Comparison of ENCODE assay signal across 34 cellular contexts in the genomic region with DNA sequence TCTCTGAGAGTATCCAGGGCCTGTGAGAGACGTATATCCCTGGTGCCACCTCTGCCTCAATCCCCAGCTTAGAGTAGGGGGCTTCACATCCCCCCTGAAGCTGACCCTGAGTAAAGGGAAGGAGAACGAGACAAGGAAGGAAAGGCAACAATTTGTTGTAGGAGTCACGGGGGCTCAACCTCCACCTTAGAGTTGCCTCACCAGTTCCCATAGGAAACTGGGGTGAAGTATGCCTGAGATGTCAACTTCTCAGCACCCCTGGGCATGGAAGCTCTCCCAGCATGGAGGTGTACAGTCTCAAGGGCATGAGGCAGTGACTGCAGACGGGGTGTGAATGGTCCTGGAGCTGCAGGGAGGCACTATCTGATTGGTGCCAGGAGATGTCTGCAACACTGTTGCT. TPM values are rescaled to one million over a fixed set of nuclear protein-coding genes. Genes with fewer than 3 reads are reported as not detected.
DNase-seq lines count a peak whose midpoint lies in the region; ATAC-seq and TF ChIP-seq lines count a peak whose summit lies in the region.
"Had no signal": no experiment of that assay in that cellular context is flagged by ENCODE, and none has a peak within 500 bp of the region (broad histone marks: within the 10 kb centered on the region; RNA-seq: fewer than 3 reads in every experiment).

No MANE protein-coding gene starts in this region.

- no peak overlapping the region for H3K56ac ChIP-seq in IMR-90 (ENCODE audit: extremely low read depth, insufficient read depth, low read length)

- POLR2A ChIA-PET in IMR-90 (lab: Charles Lee; ENCODE audit: unreplicated experiment): no interaction called here

- H3K27ac Mint-ChIP-seq in nephron (peak overlapping the region in 2 of 3 experiments; percentile 33 to 68), osteocyte (ENCODE audit: unreplicated experiment) (no peak overlapping the region)
- H3K27ac Mint-ChIP-seq in activated naive CD8-positive, alpha-beta T cell treated with anti-CD3 and anti-CD28 coated beads for 36 hours: no peak overlapping the region
- H3K27ac Mint-ChIP-seq: B cell; CD14-positive monocyte; CD4-positive, alpha-beta memory T cell; CD4-positive, alpha-beta T cell; CD4-positive, CD25-positive, alpha-beta regulatory T cell; CD8-positive, alpha-beta memory T cell; CD8-positive, alpha-beta T cell had no signal

- no peak for TF ChIP-seq EP300 in esophagus muscularis mucosa (IDR thresholded peaks at IDR 0.05)

- no peak overlapping the region for H3K4me2 ChIP-seq in IMR-90 (ENCODE audit: low read depth, low read length)
- H3K4me2 ChIP-seq: A549; BLaER1; BLaER1 treated with 17β-estradiol and CSF1 and Interleukin-3, amounts not matched to agents 10 nM and 100 nM had no signal

- intact Hi-C loops in IMR-90 (cut with micrococcal nuclease) (no loop called here), esophagus muscularis mucosa (cut with DNase I) (no loop called here)

- BruUV-seq in IMR-90 (replicated peaks; lab: Mats Ljungman, UMichigan): no TSS peak

- peaks cover 3% of the 10 kb centered on the region; the same call in 1 of the 2 replicates for H3K9me1 ChIP-seq in IMR-90 (ENCODE audit: insufficient read depth, low read length)

- peaks cover 0 to 2% of the 10 kb centered on the region in 2 experiments; a peak in 2 of 4 replicates for H3K79me1 ChIP-seq in IMR-90 (ENCODE audit: low read depth in 1 of 2, low read length in 2 of 2)

- no peak overlapping the region for H4K91ac ChIP-seq in IMR-90 (ENCODE audit: insufficient read depth, low read depth, low read length)

- no peak overlapping the region for H3K4ac ChIP-seq in IMR-90 (ENCODE audit: low read depth, low read length)

- H3K36me3 ChIP-seq in IMR-90 (ENCODE audit: control insufficient read depth, insufficient read depth, low read length): peaks cover 16% of the 10 kb centered on the region
- H3K36me3 ChIP-seq in esophagus muscularis mucosa: no peaks in the 10 kb centered on the region
- no peaks in the 10 kb centered on the region for H3K36me3 ChIP-seq in effector memory CD4-positive, alpha-beta T cell (ENCODE audit: control insufficient read depth, insufficient read depth, low read length)
- H3K36me3 ChIP-seq: BLaER1; BLaER1 treated with 17β-estradiol and CSF1 and Interleukin-3, amounts not matched to agents 10 nM and 100 nM had no signal

- H2BK15ac ChIP-seq in IMR-90 (ENCODE audit: low read depth, low read length): no peak overlapping the region

- H4K8ac ChIP-seq in IMR-90 (ENCODE audit: low read depth in 2 of 2, low read length in 2 of 2): no peak overlapping the region

- H3K14ac ChIP-seq in IMR-90 (replicated peaks; ENCODE audit: low read depth, low read length): no peak overlapping the region

- H3K4me1 Mint-ChIP-seq in nephron (peaks cover 27% of the 10 kb centered on the region), osteocyte (ENCODE audit: unreplicated experiment) (no peaks in the 10 kb centered on the region)
- no peaks in the 10 kb centered on the region for H3K4me1 Mint-ChIP-seq in activated naive CD8-positive, alpha-beta T cell treated with anti-CD3 and anti-CD28 coated beads for 36 hours
- H3K4me1 Mint-ChIP-seq: B cell; CD14-positive monocyte; CD4-positive, alpha-beta memory T cell; CD4-positive, CD25-positive, alpha-beta regulatory T cell; CD8-positive, alpha-beta memory T cell had no signal

- H3K9me3 ChIP-seq in IMR-90 (ENCODE audit: control insufficient read depth, insufficient read depth, low read length) (no peaks in the 10 kb centered on the region), esophagus muscularis mucosa (no peaks in the 10 kb centered on the region)
- no peaks in the 10 kb centered on the region for H3K9me3 ChIP-seq in effector memory CD4-positive, alpha-beta T cell (ENCODE audit: control insufficient read depth, low read length)
- H3K9me3 ChIP-seq: A549, BE2C, BLaER1, Caco-2 had no signal

- H2BK5ac ChIP-seq in IMR-90 (ENCODE audit: low read depth, low read length, poor library complexity, severe bottlenecking): no peak overlapping the region

- no peak overlapping the region for H3K9ac ChIP-seq in IMR-90 (ENCODE audit: low read depth, low read length)
- H3K9ac ChIP-seq: BLaER1; BLaER1 treated with 17β-estradiol and CSF1 and Interleukin-3, amounts not matched to agents 10 nM and 100 nM had no signal

- CTCF ChIA-PET in IMR-90 (lab: Yijun Ruan, JAX): no interaction called here

- H3K27ac ChIP-seq in IMR-90 (ENCODE audit: insufficient read depth, low read length) (no peak overlapping the region), esophagus muscularis mucosa (replicated peaks in 1 of 4) (no peak overlapping the region)
- H3K27ac ChIP-seq in effector memory CD4-positive, alpha-beta T cell (ENCODE audit: insufficient read depth, low read length, poor library complexity, severe bottlenecking): no peak overlapping the region
- H3K27ac ChIP-seq: 22Rv1; A549; BLaER1; BLaER1 treated with 17β-estradiol and CSF1 and Interleukin-3, amounts not matched to agents 10 nM and 100 nM; C4-2B had no signal

- DNase-seq in IMR-90 (no peak), esophagus muscularis mucosa (ENCODE audit: extremely low spot score) (peak; percentile 53), osteocyte (ENCODE audit: extremely low spot score, unreplicated experiment) (peak; percentile 56), ACHN (no peak)
- DNase-seq in effector memory CD4-positive, alpha-beta T cell: no peak
- DNase-seq in activated naive CD8-positive, alpha-beta T cell treated with anti-CD3 and anti-CD28 coated beads for 36 hours: no peak
- DNase-seq: 8988T; AML-193; BE2C; C1 segment of cervical spinal cord; Caco-2; Calu3; CD4-positive, alpha-beta memory T cell; CD4-positive, alpha-beta T cell; CD4-positive, CD25-positive, alpha-beta regulatory T cell; CD8-positive, alpha-beta memory T cell; CD8-positive, alpha-beta T cell; COR-L47; DMS 273 treated with DMSO at 0.1 percent for 48 hours; DMS153; DMS53; DMS79; DMS79 treated with DMSO at 0.1 percent for 48 hours; DND-41; EL had no signal

- WGBS in IMR-90 (ENCODE audit: extremely low coverage in 2 of 2, insufficient read length in 1 of 2), 2 experiments: no CpG with 5 or more reads among the region's 4 CpGs
- WGBS in esophagus muscularis mucosa: 85% methylated on average over 4 of the region's 4 CpGs

- H3K4me3 Mint-ChIP-seq in nephron (no peak overlapping the region), osteocyte (ENCODE audit: unreplicated experiment) (no peak overlapping the region)
- H3K4me3 Mint-ChIP-seq in activated naive CD8-positive, alpha-beta T cell treated with anti-CD3 and anti-CD28 coated beads for 36 hours: no peak overlapping the region
- H3K4me3 Mint-ChIP-seq: B cell; CD14-positive monocyte; CD4-positive, alpha-beta memory T cell; CD4-positive, alpha-beta T cell; CD4-positive, CD25-positive, alpha-beta regulatory T cell; CD8-positive, alpha-beta T cell had no signal

- TF ChIP-seq RAD21 in IMR-90 (IDR thresholded peaks at IDR 0.05; ENCODE audit: low read length): no peak

- H4K20me1 ChIP-seq in IMR-90 (ENCODE audit: insufficient read depth, low read length): no peaks in the 10 kb centered on the region
- H4K20me1 ChIP-seq: BLaER1; BLaER1 treated with 17β-estradiol and CSF1 and Interleukin-3, amounts not matched to agents 10 nM and 100 nM had no signal

- TF ChIP-seq POLR2A in IMR-90 (IDR thresholded peaks at IDR 0.05; ENCODE audit: low read depth, low read length) (no peak), esophagus muscularis mucosa (IDR thresholded peaks at IDR 0.05; ENCODE audit: low read depth) (no peak)

- H3K4me1 ChIP-seq in IMR-90 (ENCODE audit: control insufficient read depth, insufficient read depth, low read length) (no peaks in the 10 kb centered on the region), esophagus muscularis mucosa (peaks cover 0 to 14% (median 8%) of the 10 kb centered on the region in 4 donors)
- H3K4me1 ChIP-seq in effector memory CD4-positive, alpha-beta T cell (ENCODE audit: control insufficient read depth, insufficient read depth, low read length, poor library complexity, severe bottlenecking): no peaks in the 10 kb centered on the region
- H3K4me1 ChIP-seq: A549; BE2C; BLaER1; BLaER1 treated with 17β-estradiol and CSF1 and Interleukin-3, amounts not matched to agents 10 nM and 100 nM; Caco-2 had no signal

- H3K27me3 ChIP-seq in IMR-90 (ENCODE audit: control insufficient read depth, insufficient read depth, low read length): no peaks in the 10 kb centered on the region
- no peaks in the 10 kb centered on the region for H3K27me3 ChIP-seq in esophagus muscularis mucosa
- H3K27me3 ChIP-seq in effector memory CD4-positive, alpha-beta T cell (replicated peaks; ENCODE audit: control insufficient read depth, insufficient read depth, low read length, poor library complexity, severe bottlenecking): no peaks in the 10 kb centered on the region
- H3K27me3 ChIP-seq: BE2C; BLaER1; BLaER1 treated with 17β-estradiol and CSF1 and Interleukin-3, amounts not matched to agents 10 nM and 100 nM had no signal

- H3K18ac ChIP-seq in IMR-90 (ENCODE audit: low read depth, low read length): no peak overlapping the region

- H3K23ac ChIP-seq in IMR-90 (ENCODE audit: low read depth, low read length): no peak overlapping the region

- H3K9me3 Mint-ChIP-seq in nephron: no peaks in the 10 kb centered on the region
- no peaks in the 10 kb centered on the region for H3K9me3 Mint-ChIP-seq in osteocyte (ENCODE audit: unreplicated experiment)
- H3K9me3 Mint-ChIP-seq in activated naive CD8-positive, alpha-beta T cell treated with anti-CD3 and anti-CD28 coated beads for 36 hours: no peaks in the 10 kb centered on the region
- H3K9me3 Mint-ChIP-seq: CD4-positive, alpha-beta T cell; CD8-positive, alpha-beta memory T cell; CD8-positive, alpha-beta T cell had no signal

- no peak overlapping the region for H4K5ac ChIP-seq in IMR-90 (ENCODE audit: low read depth, low read length)

- H3K27me3 Mint-ChIP-seq in nephron (ENCODE audit: low read depth) (no peaks in the 10 kb centered on the region), osteocyte (ENCODE audit: unreplicated experiment) (peaks cover 5% of the 10 kb centered on the region)
- peaks cover 7% of the 10 kb centered on the region for H3K27me3 Mint-ChIP-seq in activated naive CD8-positive, alpha-beta T cell treated with anti-CD3 and anti-CD28 coated beads for 36 hours

- no peaks in the 10 kb centered on the region for H3K36me3 Mint-ChIP-seq in nephron (ENCODE audit: low read depth)
- H3K36me3 Mint-ChIP-seq in osteocyte (ENCODE audit: unreplicated experiment): no peaks in the 10 kb centered on the region
- H3K36me3 Mint-ChIP-seq in activated naive CD8-positive, alpha-beta T cell treated with anti-CD3 and anti-CD28 coated beads for 36 hours: no peaks in the 10 kb centered on the region
- H3K36me3 Mint-ChIP-seq: CD14-positive monocyte; CD4-positive, alpha-beta memory T cell; CD4-positive, CD25-positive, alpha-beta regulatory T cell; CD8-positive, alpha-beta memory T cell; CD8-positive, alpha-beta T cell had no signal

- no peak for ATAC-seq in IMR-90 (ENCODE audit: low read depth)
- ATAC-seq in HG03378 (IDR thresholded peaks at IDR 0.05; ENCODE audit: unreplicated experiment): no peak
- ATAC-seq: A549; CD8-positive, alpha-beta T cell had no signal

- H2AK9ac ChIP-seq in IMR-90 (replicated peaks; ENCODE audit: low read depth, low read length, poor library complexity): no peak overlapping the region

- peak overlapping the region; percentile 22 for H2AFZ ChIP-seq in IMR-90 (replicated peaks; ENCODE audit: low read length, poor library complexity)

- TF ChIP-seq CTCF in IMR-90 (conservative IDR thresholded peaks at IDR 0.05; ENCODE audit: low read depth, low read length) (no peak), esophagus muscularis mucosa (IDR thresholded peaks at IDR 0.05) (no peak), nephron (IDR thresholded peaks at IDR 0.05; ENCODE audit: unreplicated experiment in 3 of 3) (no peak), osteocyte (IDR thresholded peaks at IDR 0.05) (no peak)

- in situ Hi-C loops in IMR-90 (cut with MboI; ENCODE audit: low sequenced_read_pairs) (no loop called here), ACHN (cut with HindIII; ENCODE audit: low pct_ligation_motif_present, low pct_unique_long_range_greater_than_20kb, low sequenced_read_pairs) (no loop called here)

- dilution Hi-C loops in IMR-90 (cut with HindIII; ENCODE audit: low sequenced_read_pairs, unreplicated experiment): no loop called here

- no peak overlapping the region for H2AK5ac ChIP-seq in IMR-90 (ENCODE audit: low read depth, low read length)

- H3K4me3 ChIP-seq in IMR-90 (ENCODE audit: insufficient read depth, low read depth, low read length): no peak overlapping the region
- no peak overlapping the region for H3K4me3 ChIP-seq in esophagus muscularis mucosa
- no peak overlapping the region for H3K4me3 ChIP-seq in effector memory CD4-positive, alpha-beta T cell (ENCODE audit: insufficient read depth, low read depth, low read length, poor library complexity, severe bottlenecking)
- H3K4me3 ChIP-seq: A549; BLaER1; BLaER1 treated with 17β-estradiol and CSF1 and Interleukin-3, amounts not matched to agents 10 nM and 100 nM had no signal

- H2BK20ac ChIP-seq in IMR-90 (ENCODE audit: low read depth, low read length): no peak overlapping the region

- no peak overlapping the region for H2BK120ac ChIP-seq in IMR-90 (ENCODE audit: low read depth, low read length)

RNA-seq across cellular contexts. Expression of gene S1PR3, which starts 53.6 kb away (rescaled TPM):
- 28.7 and 31.1 TPM in 2 replicates for total RNA-seq in IMR-90 (2012; rRNA removed)
- 25.0 and 28.4 TPM in 2 replicates for polyA plus RNA-seq in IMR-90 (2012; rRNA removed)
- polyA plus RNA-seq in IMR-90 (2012; cell fraction: cytosol; rRNA removed): 16.1 and 27.1 TPM in 2 replicates
- polyA plus RNA-seq in IMR-90 (2012; cell fraction: nucleus; rRNA removed; ENCODE audit: low replicate concordance): 9.5 and 9.8 TPM in 2 replicates
- total RNA-seq in esophagus muscularis mucosa: 100 to 1,000 TPM; 184 to 340 (median 223) TPM
- 1.6 and 2.1 TPM in 2 replicates for total RNA-seq in osteocyte
- total RNA-seq in activated naive CD8-positive, alpha-beta T cell treated with anti-CD3 and anti-CD28 coated beads for 36 hours: under 1 TPM; 0.23 to 0.38 TPM
- total RNA-seq: B cell; CD4-positive, alpha-beta memory T cell; CD4-positive, CD25-positive, alpha-beta regulatory T cell had no signal
- polyA plus RNA-seq: CD4-positive, alpha-beta memory T cell; CD8-positive, alpha-beta memory T cell had no signal

Comparison
In these comparisons a context has a peak if more than half of its experiments do, and no peak if none do; other contexts are left out.
1. DNase-seq: peak in esophagus muscularis mucosa (single experiment) and osteocyte (single experiment); none in IMR-90 (single experiment), ACHN (single experiment), effector memory CD4-positive, alpha-beta T cell (0 of 3) and activated naive CD8-positive, alpha-beta T cell treated with anti-CD3 and anti-CD28 coated beads for 36 hours (single experiment).
2. H3K27ac Mint-ChIP-seq: peak in nephron (2 of 3); none in osteocyte (single experiment) and activated naive CD8-positive, alpha-beta T cell treated with anti-CD3 and anti-CD28 coated beads for 36 hours (single experiment).